1 cellular context compared by ENCODE assay signal in the genomic region with DNA sequence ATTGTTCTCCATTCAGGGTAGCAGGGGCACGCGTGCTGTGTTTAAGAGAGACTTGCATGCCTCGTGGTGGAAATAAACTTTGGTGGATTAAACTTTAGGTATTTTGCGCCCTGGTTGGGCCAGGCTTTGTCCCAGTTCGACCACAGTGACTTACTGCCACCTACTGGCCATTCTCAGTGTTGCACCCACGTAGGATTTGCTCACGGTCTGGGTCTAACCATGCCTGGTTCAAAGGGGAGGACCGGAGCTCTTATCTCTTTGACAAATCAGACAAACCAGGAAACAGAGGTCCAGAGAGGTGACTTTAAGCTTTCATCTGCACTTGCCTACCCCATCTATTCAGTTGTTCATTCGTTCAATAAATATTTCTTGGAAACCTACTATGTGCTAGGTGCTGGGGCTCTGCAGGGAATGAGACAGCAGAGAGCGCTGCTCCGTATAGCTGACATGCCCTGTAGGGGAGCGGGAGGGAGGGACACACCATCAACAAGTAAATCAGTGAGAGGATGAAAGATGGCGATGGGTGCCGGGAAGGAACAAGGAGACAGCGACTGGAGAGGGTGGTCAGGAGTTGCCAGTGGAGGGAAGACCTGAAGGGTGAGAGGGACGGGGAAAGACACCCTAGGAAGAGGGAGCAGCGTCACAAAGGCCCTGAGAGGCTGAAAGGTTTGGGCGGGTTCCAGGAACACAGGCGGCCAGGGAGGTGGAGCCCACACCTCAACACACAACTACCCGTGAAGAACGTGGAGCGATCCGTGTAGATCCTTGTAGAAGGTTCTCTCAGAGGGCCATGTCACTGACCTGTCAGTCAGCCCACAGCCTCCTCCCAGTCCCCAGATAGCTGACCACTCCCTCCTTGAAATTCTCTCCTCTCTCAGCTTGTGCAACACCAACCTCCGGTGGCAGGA.
TF ChIP-seq lines count a peak whose summit lies in the region.

No MANE protein-coding gene starts in this region.

TF ChIP-seq in HepG2, 621 proteins besides CTCF, POLR2A, EP300 and RAD21 (continued from another document and continues in another):
- TF ChIP-seq, protein P1, sequence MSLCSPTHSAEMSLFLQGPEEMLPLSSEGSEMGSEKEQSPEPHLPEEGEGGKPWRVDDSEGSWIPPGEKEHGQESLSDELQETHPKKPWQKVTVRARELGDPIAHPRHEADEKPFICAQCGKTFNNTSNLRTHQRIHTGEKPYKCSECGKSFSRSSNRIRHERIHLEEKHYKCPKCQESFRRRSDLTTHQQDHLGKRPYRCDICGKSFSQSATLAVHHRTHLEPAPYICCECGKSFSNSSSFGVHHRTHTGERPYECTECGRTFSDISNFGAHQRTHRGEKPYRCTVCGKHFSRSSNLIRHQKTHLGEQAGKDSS (CRISPR knock-in tag; IDR thresholded peaks at IDR 0.05; ENCODE audit: borderline replicate concordance, low read depth) = peak; percentile 20; the same call in 1 of the 2 replicates
- TF ChIP-seq ZNF749 (CRISPR knock-in tag; IDR thresholded peaks at IDR 0.05; ENCODE audit: borderline replicate concordance) = no peak
- TF ChIP-seq, protein P2, sequence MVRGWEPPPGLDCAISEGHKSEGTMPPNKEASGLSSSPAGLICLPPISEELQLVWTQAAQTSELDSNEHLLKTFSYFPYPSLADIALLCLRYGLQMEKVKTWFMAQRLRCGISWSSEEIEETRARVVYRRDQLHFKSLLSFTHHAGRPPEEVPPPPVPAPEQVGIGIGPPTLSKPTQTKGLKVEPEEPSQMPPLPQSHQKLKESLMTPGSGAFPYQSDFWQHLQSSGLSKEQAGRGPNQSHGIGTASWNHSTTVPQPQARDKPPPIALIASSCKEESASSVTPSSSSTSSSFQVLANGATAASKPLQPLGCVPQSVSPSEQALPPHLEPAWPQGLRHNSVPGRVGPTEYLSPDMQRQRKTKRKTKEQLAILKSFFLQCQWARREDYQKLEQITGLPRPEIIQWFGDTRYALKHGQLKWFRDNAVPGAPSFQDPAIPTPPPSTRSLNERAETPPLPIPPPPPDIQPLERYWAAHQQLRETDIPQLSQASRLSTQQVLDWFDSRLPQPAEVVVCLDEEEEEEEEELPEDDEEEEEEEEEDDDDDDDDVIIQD (CRISPR knock-in tag; IDR thresholded peaks at IDR 0.05; ENCODE audit: low read depth) = no peak
- TF ChIP-seq DPF2 (CRISPR knock-in tag; IDR thresholded peaks at IDR 0.05; ENCODE audit: borderline replicate concordance, low read depth) = no peak
- TF ChIP-seq ARNTL (CRISPR knock-in tag; IDR thresholded peaks at IDR 0.05) = peak; percentile 17; the same call in 1 of the 2 replicates
- TF ChIP-seq ASH2L (IDR thresholded peaks at IDR 0.05; ENCODE audit: insufficient read length, low read depth, low read length) = no peak
- no peak for TF ChIP-seq ZFP37 (CRISPR knock-in tag; IDR thresholded peaks at IDR 0.05; ENCODE audit: borderline replicate concordance)
- 0 out of 2 replicates have a peak, but pooled peaks have one; percentile 40 for TF ChIP-seq IRF2 (CRISPR knock-in tag; IDR thresholded peaks at IDR 0.05)
- no peak for TF ChIP-seq ZFP90 (CRISPR knock-in tag; IDR thresholded peaks at IDR 0.05; ENCODE audit: borderline replicate concordance)
- TF ChIP-seq HCFC1 (IDR thresholded peaks at IDR 0.05; ENCODE audit: low read depth, low read length) = no peak
- peak; percentile 73; the same call in 1 of the 2 replicates for TF ChIP-seq ZKSCAN8 (CRISPR knock-in tag; IDR thresholded peaks at IDR 0.05; ENCODE audit: borderline replicate concordance)
- TF ChIP-seq, protein P3, sequence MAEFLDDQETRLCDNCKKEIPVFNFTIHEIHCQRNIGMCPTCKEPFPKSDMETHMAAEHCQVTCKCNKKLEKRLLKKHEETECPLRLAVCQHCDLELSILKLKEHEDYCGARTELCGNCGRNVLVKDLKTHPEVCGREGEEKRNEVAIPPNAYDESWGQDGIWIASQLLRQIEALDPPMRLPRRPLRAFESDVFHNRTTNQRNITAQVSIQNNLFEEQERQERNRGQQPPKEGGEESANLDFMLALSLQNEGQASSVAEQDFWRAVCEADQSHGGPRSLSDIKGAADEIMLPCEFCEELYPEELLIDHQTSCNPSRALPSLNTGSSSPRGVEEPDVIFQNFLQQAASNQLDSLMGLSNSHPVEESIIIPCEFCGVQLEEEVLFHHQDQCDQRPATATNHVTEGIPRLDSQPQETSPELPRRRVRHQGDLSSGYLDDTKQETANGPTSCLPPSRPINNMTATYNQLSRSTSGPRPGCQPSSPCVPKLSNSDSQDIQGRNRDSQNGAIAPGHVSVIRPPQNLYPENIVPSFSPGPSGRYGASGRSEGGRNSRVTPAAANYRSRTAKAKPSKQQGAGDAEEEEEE (CRISPR knock-in tag; IDR thresholded peaks at IDR 0.05; ENCODE audit: borderline replicate concordance) = no peak
- TF ChIP-seq, protein P4, sequence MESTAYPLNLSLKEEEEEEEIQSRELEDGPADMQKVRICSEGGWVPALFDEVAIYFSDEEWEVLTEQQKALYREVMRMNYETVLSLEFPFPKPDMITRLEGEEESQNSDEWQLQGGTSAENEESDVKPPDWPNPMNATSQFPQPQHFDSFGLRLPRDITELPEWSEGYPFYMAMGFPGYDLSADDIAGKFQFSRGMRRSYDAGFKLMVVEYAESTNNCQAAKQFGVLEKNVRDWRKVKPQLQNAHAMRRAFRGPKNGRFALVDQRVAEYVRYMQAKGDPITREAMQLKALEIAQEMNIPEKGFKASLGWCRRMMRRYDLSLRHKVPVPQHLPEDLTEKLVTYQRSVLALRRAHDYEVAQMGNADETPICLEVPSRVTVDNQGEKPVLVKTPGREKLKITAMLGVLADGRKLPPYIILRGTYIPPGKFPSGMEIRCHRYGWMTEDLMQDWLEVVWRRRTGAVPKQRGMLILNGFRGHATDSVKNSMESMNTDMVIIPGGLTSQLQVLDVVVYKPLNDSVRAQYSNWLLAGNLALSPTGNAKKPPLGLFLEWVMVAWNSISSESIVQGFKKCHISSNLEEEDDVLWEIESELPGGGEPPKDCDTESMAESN (CRISPR knock-in tag; conservative IDR thresholded peaks at IDR 0.05) = no peak
- no peak for TF ChIP-seq ZNF839 (CRISPR knock-in tag; IDR thresholded peaks at IDR 0.05; ENCODE audit: borderline replicate concordance)
- TF ChIP-seq ZNF496 (CRISPR knock-in tag; IDR thresholded peaks at IDR 0.05; ENCODE audit: insufficient replicate concordance) = no peak
- 0 out of 2 replicates have a peak, but pooled peaks have one; percentile 32 for TF ChIP-seq MEIS2 (CRISPR knock-in tag; IDR thresholded peaks at IDR 0.05)
- no peak for TF ChIP-seq ZNF713 (CRISPR knock-in tag; IDR thresholded peaks at IDR 0.05)
- TF ChIP-seq ZNF891 (CRISPR knock-in tag; IDR thresholded peaks at IDR 0.05) = no peak
- no peak for TF ChIP-seq ZNF24 (IDR thresholded peaks at IDR 0.05)
- no peak for TF ChIP-seq ZEB1 (IDR thresholded peaks at IDR 0.05; ENCODE audit: insufficient replicate concordance, low read depth)
- TF ChIP-seq FOXM1 (CRISPR knock-in tag; IDR thresholded peaks at IDR 0.05) = no peak
- TF ChIP-seq ZNF501 (CRISPR knock-in tag; IDR thresholded peaks at IDR 0.05) = peak; percentile 71; the same call in 1 of the 2 replicates
- TF ChIP-seq ESRRA (CRISPR knock-in tag; IDR thresholded peaks at IDR 0.05; ENCODE audit: low read depth) = no peak; the same call in none of the 2 replicates
- TF ChIP-seq CREM (IDR thresholded peaks at IDR 0.05) = no peak
- no peak for TF ChIP-seq CREM (CRISPR knock-in tag; IDR thresholded peaks at IDR 0.05)
- TF ChIP-seq CENPX (CRISPR knock-in tag; IDR thresholded peaks at IDR 0.05) = no peak
- TF ChIP-seq, protein P5, sequence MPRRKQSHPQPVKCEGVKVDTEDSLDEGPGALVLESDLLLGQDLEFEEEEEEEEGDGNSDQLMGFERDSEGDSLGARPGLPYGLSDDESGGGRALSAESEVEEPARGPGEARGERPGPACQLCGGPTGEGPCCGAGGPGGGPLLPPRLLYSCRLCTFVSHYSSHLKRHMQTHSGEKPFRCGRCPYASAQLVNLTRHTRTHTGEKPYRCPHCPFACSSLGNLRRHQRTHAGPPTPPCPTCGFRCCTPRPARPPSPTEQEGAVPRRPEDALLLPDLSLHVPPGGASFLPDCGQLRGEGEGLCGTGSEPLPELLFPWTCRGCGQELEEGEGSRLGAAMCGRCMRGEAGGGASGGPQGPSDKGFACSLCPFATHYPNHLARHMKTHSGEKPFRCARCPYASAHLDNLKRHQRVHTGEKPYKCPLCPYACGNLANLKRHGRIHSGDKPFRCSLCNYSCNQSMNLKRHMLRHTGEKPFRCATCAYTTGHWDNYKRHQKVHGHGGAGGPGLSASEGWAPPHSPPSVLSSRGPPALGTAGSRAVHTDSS (CRISPR knock-in tag; conservative IDR thresholded peaks at IDR 0.05) = no peak
- TF ChIP-seq ELF1 (CRISPR knock-in tag; IDR thresholded peaks at IDR 0.05) = peak; percentile 34; the same call in 1 of the 2 replicates
- no peak for TF ChIP-seq SIX4 (CRISPR knock-in tag; IDR thresholded peaks at IDR 0.05)
- TF ChIP-seq, protein P6, sequence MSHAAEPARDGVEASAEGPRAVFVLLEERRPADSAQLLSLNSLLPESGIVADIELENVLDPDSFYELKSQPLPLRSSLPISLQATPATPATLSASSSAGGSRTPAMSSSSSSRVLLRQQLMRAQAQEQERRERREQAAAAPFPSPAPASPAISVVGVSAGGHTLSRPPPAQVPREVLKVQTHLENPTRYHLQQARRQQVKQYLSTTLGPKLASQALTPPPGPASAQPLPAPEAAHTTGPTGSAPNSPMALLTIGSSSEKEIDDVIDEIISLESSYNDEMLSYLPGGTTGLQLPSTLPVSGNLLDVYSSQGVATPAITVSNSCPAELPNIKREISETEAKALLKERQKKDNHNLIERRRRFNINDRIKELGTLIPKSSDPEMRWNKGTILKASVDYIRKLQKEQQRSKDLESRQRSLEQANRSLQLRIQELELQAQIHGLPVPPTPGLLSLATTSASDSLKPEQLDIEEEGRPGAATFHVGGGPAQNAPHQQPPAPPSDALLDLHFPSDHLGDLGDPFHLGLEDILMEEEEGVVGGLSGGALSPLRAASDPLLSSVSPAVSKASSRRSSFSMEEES (CRISPR knock-in tag; IDR thresholded peaks at IDR 0.05) = no peak
- TF ChIP-seq ZNF737 (CRISPR knock-in tag; IDR thresholded peaks at IDR 0.05; ENCODE audit: borderline replicate concordance) = no peak
- no peak for TF ChIP-seq ARHGAP35 (CRISPR knock-in tag; IDR thresholded peaks at IDR 0.05; ENCODE audit: borderline replicate concordance)
- TF ChIP-seq ZBTB8A (CRISPR knock-in tag; IDR thresholded peaks at IDR 0.05; ENCODE audit: borderline replicate concordance, low read depth) = no peak
- TF ChIP-seq GLI4 (CRISPR knock-in tag; IDR thresholded peaks at IDR 0.05; ENCODE audit: borderline replicate concordance) = no peak
- TF ChIP-seq, protein P7, sequence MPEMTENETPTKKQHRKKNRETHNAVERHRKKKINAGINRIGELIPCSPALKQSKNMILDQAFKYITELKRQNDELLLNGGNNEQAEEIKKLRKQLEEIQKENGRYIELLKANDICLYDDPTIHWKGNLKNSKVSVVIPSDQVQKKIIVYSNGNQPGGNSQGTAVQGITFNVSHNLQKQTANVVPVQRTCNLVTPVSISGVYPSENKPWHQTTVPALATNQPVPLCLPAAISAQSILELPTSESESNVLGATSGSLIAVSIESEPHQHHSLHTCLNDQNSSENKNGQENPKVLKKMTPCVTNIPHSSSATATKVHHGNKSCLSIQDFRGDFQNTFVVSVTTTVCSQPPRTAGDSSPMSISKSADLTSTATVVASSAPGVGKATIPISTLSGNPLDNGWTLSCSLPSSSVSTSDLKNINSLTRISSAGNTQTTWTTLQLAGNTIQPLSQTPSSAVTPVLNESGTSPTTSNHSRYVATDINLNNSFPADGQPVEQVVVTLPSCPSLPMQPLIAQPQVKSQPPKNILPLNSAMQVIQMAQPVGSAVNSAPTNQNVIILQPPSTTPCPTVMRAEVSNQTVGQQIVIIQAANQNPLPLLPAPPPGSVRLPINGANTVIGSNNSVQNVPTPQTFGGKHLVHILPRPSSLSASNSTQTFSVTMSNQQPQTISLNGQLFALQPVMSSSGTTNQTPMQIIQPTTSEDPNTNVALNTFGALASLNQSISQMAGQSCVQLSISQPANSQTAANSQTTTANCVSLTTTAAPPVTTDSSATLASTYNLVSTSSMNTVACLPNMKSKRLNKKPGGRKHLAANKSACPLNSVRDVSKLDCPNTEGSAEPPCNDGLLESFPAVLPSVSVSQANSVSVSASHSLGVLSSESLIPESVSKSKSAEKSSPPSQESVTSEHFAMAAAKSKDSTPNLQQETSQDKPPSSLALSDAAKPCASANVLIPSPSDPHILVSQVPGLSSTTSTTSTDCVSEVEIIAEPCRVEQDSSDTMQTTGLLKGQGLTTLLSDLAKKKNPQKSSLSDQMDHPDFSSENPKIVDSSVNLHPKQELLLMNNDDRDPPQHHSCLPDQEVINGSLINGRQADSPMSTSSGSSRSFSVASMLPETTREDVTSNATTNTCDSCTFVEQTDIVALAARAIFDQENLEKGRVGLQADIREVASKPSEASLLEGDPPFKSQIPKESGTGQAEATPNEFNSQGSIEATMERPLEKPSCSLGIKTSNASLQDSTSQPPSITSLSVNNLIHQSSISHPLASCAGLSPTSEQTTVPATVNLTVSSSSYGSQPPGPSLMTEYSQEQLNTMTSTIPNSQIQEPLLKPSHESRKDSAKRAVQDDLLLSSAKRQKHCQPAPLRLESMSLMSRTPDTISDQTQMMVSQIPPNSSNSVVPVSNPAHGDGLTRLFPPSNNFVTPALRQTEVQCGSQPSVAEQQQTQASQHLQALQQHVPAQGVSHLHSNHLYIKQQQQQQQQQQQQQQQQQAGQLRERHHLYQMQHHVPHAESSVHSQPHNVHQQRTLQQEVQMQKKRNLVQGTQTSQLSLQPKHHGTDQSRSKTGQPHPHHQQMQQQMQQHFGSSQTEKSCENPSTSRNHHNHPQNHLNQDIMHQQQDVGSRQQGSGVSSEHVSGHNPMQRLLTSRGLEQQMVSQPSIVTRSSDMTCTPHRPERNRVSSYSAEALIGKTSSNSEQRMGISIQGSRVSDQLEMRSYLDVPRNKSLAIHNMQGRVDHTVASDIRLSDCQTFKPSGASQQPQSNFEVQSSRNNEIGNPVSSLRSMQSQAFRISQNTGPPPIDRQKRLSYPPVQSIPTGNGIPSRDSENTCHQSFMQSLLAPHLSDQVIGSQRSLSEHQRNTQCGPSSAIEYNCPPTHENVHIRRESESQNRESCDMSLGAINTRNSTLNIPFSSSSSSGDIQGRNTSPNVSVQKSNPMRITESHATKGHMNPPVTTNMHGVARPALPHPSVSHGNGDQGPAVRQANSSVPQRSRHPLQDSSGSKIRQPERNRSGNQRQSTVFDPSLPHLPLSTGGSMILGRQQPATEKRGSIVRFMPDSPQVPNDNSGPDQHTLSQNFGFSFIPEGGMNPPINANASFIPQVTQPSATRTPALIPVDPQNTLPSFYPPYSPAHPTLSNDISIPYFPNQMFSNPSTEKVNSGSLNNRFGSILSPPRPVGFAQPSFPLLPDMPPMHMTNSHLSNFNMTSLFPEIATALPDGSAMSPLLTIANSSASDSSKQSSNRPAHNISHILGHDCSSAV (CRISPR knock-in tag; IDR thresholded peaks at IDR 0.05; ENCODE audit: borderline replicate concordance) = no peak
- peak; percentile 60; the same call in 1 of the 2 replicates for TF ChIP-seq ZNF788 (CRISPR knock-in tag; IDR thresholded peaks at IDR 0.05; ENCODE audit: borderline replicate concordance)
- TF ChIP-seq ZNF446 (CRISPR knock-in tag; IDR thresholded peaks at IDR 0.05) = no peak
- no peak for TF ChIP-seq HOXA9 (CRISPR knock-in tag; IDR thresholded peaks at IDR 0.05; ENCODE audit: borderline replicate concordance)
